8 cellular contexts compared by ENCODE assay signal in the genomic region with DNA sequence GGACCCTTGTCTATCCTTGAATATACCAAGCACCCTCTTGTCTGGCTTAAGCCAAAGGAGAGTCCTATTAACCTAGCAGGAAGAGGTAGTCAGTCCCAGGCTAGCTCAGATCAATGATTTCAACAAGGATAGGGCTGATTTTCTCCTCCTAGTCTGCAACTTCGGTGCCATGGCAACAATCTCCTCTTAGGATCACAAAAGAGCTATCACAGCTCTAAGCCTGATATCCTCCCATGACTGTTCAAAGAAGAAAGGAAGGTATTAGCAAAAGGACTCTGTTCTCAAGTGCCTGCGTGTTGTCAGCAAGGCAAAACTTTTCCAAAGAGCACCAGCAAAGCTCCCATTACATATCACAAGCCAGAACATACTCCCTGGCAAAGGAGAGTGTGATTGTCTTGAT.
"Had no signal": no experiment of that assay in that cellular context is flagged by ENCODE, and none has a peak within 500 bp of the region (broad histone marks: within the 10 kb centered on the region; RNA-seq: fewer than 3 reads in every experiment).

No MANE protein-coding gene starts in this region.

- H3K27ac ChIP-seq: GM23248 had no signal

- H3K27ac Mint-ChIP-seq: HFFc6 had no signal

- H3K4me1 ChIP-seq: HAP-1 had no signal

- H3K9me3 ChIP-seq: HAP-1 had no signal

- FAIRE-seq: HTR-8/SVneo had no signal

- ATAC-seq: HCT116 had no signal

- H3K4me3 Mint-ChIP-seq: HFFc6 had no signal

- DNase-seq: GM23248, GOT3, H7, HFFc6, IMR-90 had no signal

- H3K4me3 ChIP-seq: GM23248, HAP-1 had no signal

- H3K9ac ChIP-seq: GM23248 had no signal

- H3K36me3 ChIP-seq: HAP-1 had no signal
